Comparison of ENCODE assay signal across 8 cellular contexts in genomic region chr1:51570063-51570720, GRCh38. TPM values are rescaled to one million over a fixed set of nuclear protein-coding genes. Genes with fewer than 3 reads are reported as not detected.
DNase-seq lines count a peak whose midpoint lies in the region; ATAC-seq and FAIRE-seq lines count a peak whose summit lies in the region.

No MANE protein-coding gene starts in this region.

- no peaks in the 10 kb centered on the region for H3K36me3 Mint-ChIP-seq in activated CD4-positive, alpha-beta T cell treated with anti-CD3 and anti-CD28 coated beads, Interleukin-2, amount 10 ng/mL, durations not matched to agents 7 days and 5 days (ENCODE audit: low read depth)
- no peaks in the 10 kb centered on the region for H3K36me3 Mint-ChIP-seq in activated T-helper 2 cell treated with anti-CD3 and anti-CD28 coated beads, Interferon-gamma antibody, Interleukin-2, Interleukin-4, amounts not matched to agents 10 μg/mL and 5 μg/mL and 100 μg/mL, durations not matched to agents 14 hours and 24 hours and 36 hours (ENCODE audit: low read depth)
- no peaks in the 10 kb centered on the region for H3K36me3 Mint-ChIP-seq in stimulated activated naive B cell treated with anti-CD40 and anti-IgM and Interleukin-4, amounts not matched to agents 10 μg/mL and 1 μg/mL and 100 μg/mL, for 72 hours

- H3K27me3 Mint-ChIP-seq in activated CD4-positive, alpha-beta T cell treated with anti-CD3 and anti-CD28 coated beads, Interleukin-2, amount 10 ng/mL, durations not matched to agents 7 days and 5 days: no peaks in the 10 kb centered on the region
- H3K27me3 Mint-ChIP-seq in activated T-helper 2 cell treated with anti-CD3 and anti-CD28 coated beads, Interferon-gamma antibody, Interleukin-2, Interleukin-4, amounts not matched to agents 10 μg/mL and 5 μg/mL and 100 μg/mL, durations not matched to agents 14 hours and 24 hours and 36 hours (ENCODE audit: low read depth): no peaks in the 10 kb centered on the region
- H3K27me3 Mint-ChIP-seq in stimulated activated naive B cell treated with anti-CD40 and anti-IgM and Interleukin-4, amounts not matched to agents 10 μg/mL and 1 μg/mL and 100 μg/mL, for 72 hours: no peaks in the 10 kb centered on the region

- H3K4me3 Mint-ChIP-seq in activated CD4-positive, alpha-beta T cell treated with anti-CD3 and anti-CD28 coated beads, Interleukin-2, amount 10 ng/mL, durations not matched to agents 7 days and 5 days: peak overlapping the region; percentile 37
- no peak overlapping the region for H3K4me3 Mint-ChIP-seq in activated T-helper 2 cell treated with anti-CD3 and anti-CD28 coated beads, Interferon-gamma antibody, Interleukin-2, Interleukin-4, amounts not matched to agents 10 μg/mL and 5 μg/mL and 100 μg/mL, durations not matched to agents 14 hours and 24 hours and 36 hours (ENCODE audit: low read depth)
- peak overlapping the region; percentile 33 to 69 for H3K4me3 Mint-ChIP-seq in stimulated activated naive B cell treated with anti-CD40 and anti-IgM and Interleukin-4, amounts not matched to agents 10 μg/mL and 1 μg/mL and 100 μg/mL, for 72 hours

- CTCF ChIA-PET in activated CD4-positive, alpha-beta T cell treated with anti-CD3 and anti-CD28 coated beads, Interleukin-2, amount 10 ng/mL, durations not matched to agents 7 days and 5 days (lab: Charles Lee): interaction anchor here (1.2 to 1.5 kb wide), 2 partner anchors 12 to 13 kb away, joined by 3 to 4 read pairs; no protein-coding TSS in a partner anchor

- H3K4me1 Mint-ChIP-seq in activated CD4-positive, alpha-beta T cell treated with anti-CD3 and anti-CD28 coated beads, Interleukin-2, amount 10 ng/mL, durations not matched to agents 7 days and 5 days: peaks cover 40% of the 10 kb centered on the region
- H3K4me1 Mint-ChIP-seq in activated T-helper 2 cell treated with anti-CD3 and anti-CD28 coated beads, Interferon-gamma antibody, Interleukin-2, Interleukin-4, amounts not matched to agents 10 μg/mL and 5 μg/mL and 100 μg/mL, durations not matched to agents 14 hours and 24 hours and 36 hours (ENCODE audit: low read depth): peaks cover 36% of the 10 kb centered on the region
- H3K4me1 Mint-ChIP-seq in stimulated activated naive B cell treated with anti-CD40 and anti-IgM and Interleukin-4, amounts not matched to agents 10 μg/mL and 1 μg/mL and 100 μg/mL, for 72 hours: peaks cover 44 to 56% of the 10 kb centered on the region in 2 donors

- H3K9me3 Mint-ChIP-seq in activated CD4-positive, alpha-beta T cell treated with anti-CD3 and anti-CD28 coated beads, Interleukin-2, amount 10 ng/mL, durations not matched to agents 7 days and 5 days: no peaks in the 10 kb centered on the region
- H3K9me3 Mint-ChIP-seq in activated T-helper 2 cell treated with anti-CD3 and anti-CD28 coated beads, Interferon-gamma antibody, Interleukin-2, Interleukin-4, amounts not matched to agents 10 μg/mL and 5 μg/mL and 100 μg/mL, durations not matched to agents 14 hours and 24 hours and 36 hours: no peaks in the 10 kb centered on the region
- no peaks in the 10 kb centered on the region for H3K9me3 Mint-ChIP-seq in stimulated activated naive B cell treated with anti-CD40 and anti-IgM and Interleukin-4, amounts not matched to agents 10 μg/mL and 1 μg/mL and 100 μg/mL, for 72 hours

- no peak for DNase-seq in activated CD4-positive, alpha-beta T cell treated with anti-CD3 and anti-CD28 coated beads, Interleukin-2, amount 10 ng/mL, durations not matched to agents 7 days and 5 days
- DNase-seq in activated CD4-positive, alpha-beta T cell treated with anti-CD3 and anti-CD28 coated beads for 4 hours: no peak
- no peak for DNase-seq in activated T-helper 2 cell treated with anti-CD3 and anti-CD28 coated beads, Interferon-gamma antibody, Interleukin-2, Interleukin-4, amounts not matched to agents 10 μg/mL and 5 μg/mL and 100 μg/mL, durations not matched to agents 14 hours and 24 hours and 36 hours (ENCODE audit: low spot score)
- peak; percentile 14 for DNase-seq in stimulated activated naive B cell treated with anti-CD40 and anti-IgM and Interleukin-4, amounts not matched to agents 10 μg/mL and 1 μg/mL and 100 μg/mL, for 72 hours
- no peak for DNase-seq in GM19239 (ENCODE audit: insufficient read length, low spot score)
- DNase-seq in stimulated activated CD4-positive, alpha-beta T cell treated with anti-CD3 and anti-CD28 coated beads, Interleukin-2, amount 100 ng/mL, for 48 hours: no peak

- POLR2A ChIA-PET in activated CD4-positive, alpha-beta T cell treated with anti-CD3 and anti-CD28 coated beads, Interleukin-2, amount 10 ng/mL, durations not matched to agents 7 days and 5 days (lab: Charles Lee): no interaction called here

- peak; percentile 9 for ATAC-seq in HG03280 (IDR thresholded peaks at IDR 0.05; ENCODE audit: unreplicated experiment)
- peak; percentile 93 to 96 for ATAC-seq in stimulated activated naive B cell treated with anti-CD40 and anti-IgM and Interleukin-4, amounts not matched to agents 10 μg/mL and 1 μg/mL and 100 μg/mL, for 72 hours (replicated peaks)
- ATAC-seq in GM19397 (IDR thresholded peaks at IDR 0.05; ENCODE audit: unreplicated experiment): no peak

- peak overlapping the region; percentile 92 for H3K27ac Mint-ChIP-seq in activated CD4-positive, alpha-beta T cell treated with anti-CD3 and anti-CD28 coated beads, Interleukin-2, amount 10 ng/mL, durations not matched to agents 7 days and 5 days
- peak overlapping the region; percentile 40 for H3K27ac Mint-ChIP-seq in activated T-helper 2 cell treated with anti-CD3 and anti-CD28 coated beads, Interferon-gamma antibody, Interleukin-2, Interleukin-4, amounts not matched to agents 10 μg/mL and 5 μg/mL and 100 μg/mL, durations not matched to agents 14 hours and 24 hours and 36 hours
- H3K27ac Mint-ChIP-seq in stimulated activated naive B cell treated with anti-CD40 and anti-IgM and Interleukin-4, amounts not matched to agents 10 μg/mL and 1 μg/mL and 100 μg/mL, for 72 hours: peak overlapping the region; percentile 84

- no peak for FAIRE-seq in GM19239 (lab: Jason Lieb, UNC)

- intact Hi-C loops in activated T-helper 2 cell treated with anti-CD3 and anti-CD28 coated beads, Interferon-gamma antibody, Interleukin-2, Interleukin-4, amounts not matched to agents 10 μg/mL and 5 μg/mL and 100 μg/mL, durations not matched to agents 14 hours and 24 hours and 36 hours (cut with micrococcal nuclease): no loop called here

RNA-seq across cellular contexts. Expression of gene OSBPL9, which starts 46.7 kb away (rescaled TPM):
- 10 to 100 TPM; 44.0 to 46.7 TPM for total RNA-seq in activated CD4-positive, alpha-beta T cell treated with anti-CD3 and anti-CD28 coated beads, Interleukin-2, amount 10 ng/mL, durations not matched to agents 7 days and 5 days
- 49.3 and 52.3 TPM in 2 replicates for total RNA-seq in activated T-helper 2 cell treated with anti-CD3 and anti-CD28 coated beads, Interferon-gamma antibody, Interleukin-2, Interleukin-4, amounts not matched to agents 10 μg/mL and 5 μg/mL and 100 μg/mL, durations not matched to agents 14 hours and 24 hours and 36 hours

RNA-seq across cellular contexts. Expression of gene EPS15, which starts 51.1 kb away (rescaled TPM):
- 10 to 100 TPM; 53.9 to 58.8 TPM for total RNA-seq in activated CD4-positive, alpha-beta T cell treated with anti-CD3 and anti-CD28 coated beads, Interleukin-2, amount 10 ng/mL, durations not matched to agents 7 days and 5 days
- total RNA-seq in activated T-helper 2 cell treated with anti-CD3 and anti-CD28 coated beads, Interferon-gamma antibody, Interleukin-2, Interleukin-4, amounts not matched to agents 10 μg/mL and 5 μg/mL and 100 μg/mL, durations not matched to agents 14 hours and 24 hours and 36 hours: 50.1 and 54.1 TPM in 2 replicates

Comparison
In these comparisons a context has a peak if more than half of its experiments do, and no peak if none do; other contexts are left out.
1. H3K27ac Mint-ChIP-seq: peak in every context shown above with its lines; median percentile 92 in activated CD4-positive, alpha-beta T cell treated with anti-CD3 and anti-CD28 coated beads, Interleukin-2, amount 10 ng/mL, durations not matched to agents 7 days and 5 days; 84 in stimulated activated naive B cell treated with anti-CD40 and anti-IgM and Interleukin-4, amounts not matched to agents 10 μg/mL and 1 μg/mL and 100 μg/mL, for 72 hours; 40 in activated T-helper 2 cell treated with anti-CD3 and anti-CD28 coated beads, Interferon-gamma antibody, Interleukin-2, Interleukin-4, amounts not matched to agents 10 μg/mL and 5 μg/mL and 100 μg/mL, durations not matched to agents 14 hours and 24 hours and 36 hours.